8 cellular contexts compared by ENCODE assay signal in genomic region chr2:218285604-218286003, GRCh38. TPM values are rescaled to one million over a fixed set of nuclear protein-coding genes. Genes with fewer than 3 reads are reported as not detected.
A peak's percentile ranks its signal among the peaks of the same experiment; 100 is the strongest.
DNase-seq lines count a peak whose midpoint lies in the region; ATAC-seq, FAIRE-seq and TF ChIP-seq lines count a peak whose summit lies in the region.

No MANE protein-coding gene starts in this region.

- no peaks in the 10 kb centered on the region for H3K36me3 Mint-ChIP-seq in WTC11

- FAIRE-seq in frontal cortex (lab: Jason Lieb, UNC) = no peak

- intact Hi-C loops in psoas muscle (cut with DNase I) = loop anchor here in 1 of 2 donors (1.0 kb wide), 1 partner anchor 12 kb away; no protein-coding TSS in a partner anchor

- CTCF ChIA-PET in WTC11 (lab: Charles Lee) = interaction anchor here (1.4 to 3.2 kb wide), 3 partner anchors 13 to 72 kb away, joined by 3 to 21 read pairs (median 14); partner anchors contain the start of gene CATIP

- peaks cover 88% of the 10 kb centered on the region for H3K4me1 ChIP-seq in psoas muscle

- H3K27ac ChIP-seq in psoas muscle = peak overlapping the region; percentile 96

- H3K36me3 ChIP-seq in psoas muscle (ENCODE audit: insufficient read depth in 1 of 2, low read depth in 1 of 2) = peaks cover 0 to 27% of the 10 kb centered on the region in 2 donors

- DNase-seq in GM12864 (ENCODE audit: low read depth) (no peak), WTC11 (ENCODE audit: low spot score) (no peak), fibroblast of villous mesenchyme (ENCODE audit: low read depth) (peak; percentile 27), psoas muscle (peak; percentile 74 to 91), frontal cortex (ENCODE audit: low spot score in 2 of 2) (no peak), foreskin melanocyte (no peak), kidney glomerular epithelial cell (lab: John Stamatoyannopoulos, UW) (no peak)

- peak overlapping the region; percentile 11; the same call in 1 of the 2 replicates for H3K27ac Mint-ChIP-seq in WTC11

- no peaks in the 10 kb centered on the region for H3K9me3 ChIP-seq in psoas muscle

- POLR2A ChIA-PET in WTC11 (lab: Charles Lee) = no interaction called here

- no peak for ATAC-seq in WTC11
- ATAC-seq in psoas muscle = peak; percentile 62 to 73 (median 68)
- ATAC-seq in HG02642 (IDR thresholded peaks at IDR 0.05; ENCODE audit: poor library complexity, unreplicated experiment) = no peak

- TF ChIP-seq CTCF in GM12864 (IDR thresholded peaks at IDR 0.05; ENCODE audit: low read depth, low read length, missing control alignments) (no peak), WTC11 (IDR thresholded peaks at IDR 0.05) (no peak), fibroblast of villous mesenchyme (IDR thresholded peaks at IDR 0.05; ENCODE audit: insufficient read depth, low read depth, low read length) (no peak), psoas muscle (IDR thresholded peaks at IDR 0.05) (no peak)

- H3K4me3 ChIP-seq in GM12864 (ENCODE audit: low read depth, low read length) = peak overlapping the region; percentile 42; the same call in 1 of the 2 replicates
- peak overlapping the region; percentile 58 for H3K4me3 ChIP-seq in fibroblast of villous mesenchyme (ENCODE audit: low read depth, low read length)
- peak overlapping the region; percentile 74 for H3K4me3 ChIP-seq in psoas muscle

- H3K9me3 Mint-ChIP-seq in WTC11 = no peaks in the 10 kb centered on the region

- no peaks in the 10 kb centered on the region for H3K27me3 Mint-ChIP-seq in WTC11 (ENCODE audit: low read depth)

- peaks cover 19% of the 10 kb centered on the region for H3K4me1 Mint-ChIP-seq in WTC11

- no peak overlapping the region for H3K4me3 Mint-ChIP-seq in WTC11

- H3K27me3 ChIP-seq in psoas muscle (ENCODE audit: insufficient read depth in 3 of 3, low read length in 2 of 3) = no peaks in the 10 kb centered on the region

- WGBS in psoas muscle, 3 donors = 9 to 18% (median 15%) methylated on average over 6 of the region's 6 CpGs

TF ChIP-seq in WTC11, 78 proteins besides CTCF, POLR2A, EP300 and RAD21 (continues in another document):
- TF ChIP-seq FOXJ3 (CRISPR knock-in tag; IDR thresholded peaks at IDR 0.05; ENCODE audit: borderline replicate concordance) (no peak), ZNF512 (CRISPR knock-in tag; IDR thresholded peaks at IDR 0.05; ENCODE audit: borderline replicate concordance) (no peak), PREB (CRISPR knock-in tag; IDR thresholded peaks at IDR 0.05; ENCODE audit: borderline replicate concordance) (no peak), ARID4B (CRISPR knock-in tag; IDR thresholded peaks at IDR 0.05; ENCODE audit: borderline replicate concordance) (no peak), PRRX2 (CRISPR knock-in tag; IDR thresholded peaks at IDR 0.05) (no peak), TCF7 (CRISPR knock-in tag; IDR thresholded peaks at IDR 0.05; ENCODE audit: low read depth) (no peak), JUN (CRISPR knock-in tag; IDR thresholded peaks at IDR 0.05) (no peak), ZNF396 (CRISPR knock-in tag; IDR thresholded peaks at IDR 0.05; ENCODE audit: borderline replicate concordance) (no peak), ELF4 (CRISPR knock-in tag; IDR thresholded peaks at IDR 0.05; ENCODE audit: low read depth) (no peak), ZNF671 (CRISPR knock-in tag; IDR thresholded peaks at IDR 0.05) (no peak), ATF1 (CRISPR knock-in tag; IDR thresholded peaks at IDR 0.05) (no peak), ERG (CRISPR knock-in tag; IDR thresholded peaks at IDR 0.05) (no peak), KAT7 (CRISPR knock-in tag; IDR thresholded peaks at IDR 0.05; ENCODE audit: borderline replicate concordance) (no peak)

RNA-seq across cellular contexts. Expression of gene TMBIM1, which starts 6.7 kb away (rescaled TPM):
- total RNA-seq in WTC11 (2021) = 23.5 to 30.1 TPM (median 26.5 TPM) in 3 replicates
- 123 and 136 TPM in 2 replicates for total RNA-seq in fibroblast of villous mesenchyme
- 100 to 1,000 TPM; 152 to 197 (median 157) TPM for total RNA-seq in psoas muscle
- 100 to 1,000 TPM; 167 to 264 (median 228) TPM for polyA plus RNA-seq in psoas muscle
- 9.4 TPM for total RNA-seq in frontal cortex

RNA-seq across cellular contexts. Expression of gene PNKD, which starts 15.3 kb away (rescaled TPM):
- 45.0 to 49.8 TPM (median 45.8 TPM) in 3 replicates for total RNA-seq in WTC11 (2021)
- 26.1 and 26.8 TPM in 2 replicates for total RNA-seq in fibroblast of villous mesenchyme
- total RNA-seq in psoas muscle = 10 to 100 TPM; 31.5 to 54.5 (median 41.0) TPM
- 10 to 100 TPM; 55.6 to 86.9 (median 68.1) TPM for polyA plus RNA-seq in psoas muscle
- 15.1 TPM for total RNA-seq in frontal cortex

RNA-seq across cellular contexts. Expression of gene AAMP, which starts 15.7 kb away (rescaled TPM):
- 113 to 125 TPM (median 115 TPM) in 3 replicates for total RNA-seq in WTC11 (2021)
- 104 and 110 TPM in 2 replicates for total RNA-seq in fibroblast of villous mesenchyme
- total RNA-seq in psoas muscle = 10 to 100 TPM; 52.7 to 70.6 (median 62.5) TPM
- 100 to 1,000 TPM in 2 of 3 donors, 10 to 100 TPM in 1; 73.8 to 120 (median 115) TPM for polyA plus RNA-seq in psoas muscle
- 98.2 TPM for total RNA-seq in frontal cortex

RNA-seq across cellular contexts. Expression of gene GPBAR1, which starts 24.8 kb away (rescaled TPM):
- total RNA-seq in WTC11 (2021) = 0.20 to 0.39 TPM (median 0.25 TPM) in 3 replicates
- under 0.01 TPM in 1 of 2 replicates, not detected in the other for total RNA-seq in fibroblast of villous mesenchyme
- total RNA-seq in psoas muscle = under 1 TPM; 0.24 to 0.74 (median 0.24) TPM
- polyA plus RNA-seq in psoas muscle = under 1 TPM; 0.45 to 0.59 (median 0.56) TPM
- not detected for total RNA-seq in frontal cortex

Comparison
In these comparisons a context has a peak if more than half of its experiments do, and no peak if none do; other contexts are left out.
1. DNase-seq: peak in fibroblast of villous mesenchyme (single experiment) and psoas muscle (2 of 2); none in GM12864 (single experiment), WTC11 (single experiment), frontal cortex (0 of 2), foreskin melanocyte (single experiment) and kidney glomerular epithelial cell (single experiment).
2. ATAC-seq: peak in psoas muscle (4 of 4); none in WTC11 (single experiment) and HG02642 (single experiment).
3. Peak in every context shown above with its lines, with median percentiles within 50 percentile points of each other: H3K4me3 ChIP-seq.